ENCODE assay signal across 31 cellular contexts in genomic region chr6:135108692-135109091, GRCh38.
"Had no signal": no experiment of that assay in that cellular context is flagged by ENCODE, and none has a peak within 500 bp of the region (broad histone marks: within the 10 kb centered on the region; RNA-seq: fewer than 3 reads in every experiment).

No MANE protein-coding gene starts in this region.

- DNase-seq: activated CD4-positive, alpha-beta memory T cell treated with anti-CD3 and anti-CD28 coated beads for 36 hours; activated CD4-positive, alpha-beta T cell treated with anti-CD3 and anti-CD28 coated beads for 36 hours; activated CD4-positive, alpha-beta T cell treated with anti-CD3 and anti-CD28 coated beads, Interleukin-2, amount 10 ng/mL, durations not matched to agents 24 days and 14 days; activated CD4-positive, CD25-positive, alpha-beta regulatory T cell; activated CD4-positive, CD25-positive, alpha-beta regulatory T cell treated with anti-CD3 and anti-CD28 coated beads, Interleukin-2, amount 50 U/mL, for 72 hours; activated CD8-positive, alpha-beta memory T cell treated with anti-CD3 and anti-CD28 coated beads, Interleukin-2, amount 10 ng/mL, durations not matched to agents 7 days and 5 days; activated CD8-positive, alpha-beta memory T cell treated with anti-CD3 and anti-CD28 coated beads, Interleukin-2, amount 50 U/mL, for 4 hours; activated CD8-positive, alpha-beta T cell treated with anti-CD3 and anti-CD28 coated beads, Interleukin-2, amount 10 ng/mL, durations not matched to agents 7 days and 5 days; activated effector memory CD4-positive, alpha-beta T cell treated with anti-CD3 and anti-CD28 coated beads, Interleukin-2, amount 50 U/mL, for 16 hours; activated naive CD4-positive, alpha-beta T cell treated with anti-CD3 and anti-CD28 coated beads for 36 hours; activated naive CD8-positive, alpha-beta T cell treated with anti-CD3 and anti-CD28 coated beads for 36 hours; activated naive CD8-positive, alpha-beta T cell treated with anti-CD3 and anti-CD28 coated beads, Interleukin-2, amount 50 U/mL, for 24 hours; activated T-cell treated with anti-CD3 and anti-CD28 coated beads, Interleukin-2, amount 50 U/mL, for 1 hour; activated T-cell treated with anti-CD3 and anti-CD28 coated beads, Interleukin-2, amount 50 U/mL, for 48 hours; adrenal gland; amygdala; aorta; body of pancreas; caudate nucleus; cortex of kidney; dermis blood vessel endothelial cell; effector CD4-positive, alpha-beta T cell; effector memory CD8-positive, alpha-beta T cell; esophagus squamous epithelium; foreskin melanocyte; heart right ventricle; T-helper 2 cell had no signal

- FAIRE-seq: endothelial cell of umbilical vein had no signal

- H3K27me3 ChIP-seq: adrenal gland, body of pancreas, esophagus squamous epithelium, gastroesophageal sphincter, hepatocyte had no signal

- H3K4me2 ChIP-seq: hepatocyte had no signal

- H3K79me2 ChIP-seq: hepatocyte had no signal

- H3K4me1 ChIP-seq: adrenal gland, body of pancreas, esophagus squamous epithelium, gastroesophageal sphincter, heart right ventricle had no signal

- H3K4me3 ChIP-seq: adrenal gland, body of pancreas, esophagus squamous epithelium, gastroesophageal sphincter, heart right ventricle, hepatocyte had no signal

- H3K27ac ChIP-seq: adrenal gland, body of pancreas, epithelial cell of prostate, esophagus squamous epithelium, gastroesophageal sphincter, heart right ventricle, hepatocyte had no signal

- H2AFZ ChIP-seq: hepatocyte had no signal

- H3K36me3 ChIP-seq: adrenal gland, esophagus squamous epithelium, gastroesophageal sphincter, heart right ventricle had no signal

- ATAC-seq: activated CD4-positive, alpha-beta T cell treated with anti-CD3 and anti-CD28 coated beads for 36 hours; activated CD8-positive, alpha-beta memory T cell treated with anti-CD3 and anti-CD28 coated beads, Interleukin-2, amount 10 ng/mL, durations not matched to agents 7 days and 5 days; activated CD8-positive, alpha-beta T cell treated with anti-CD3 and anti-CD28 coated beads, Interleukin-2, amount 10 ng/mL, durations not matched to agents 7 days and 5 days; activated naive CD8-positive, alpha-beta T cell treated with anti-CD3 and anti-CD28 coated beads, Interleukin-2, amount 50 U/mL, for 24 hours; body of pancreas; effector memory CD8-positive, alpha-beta T cell; gastroesophageal sphincter; heart right ventricle had no signal

- H3K9me3 ChIP-seq: adrenal gland, body of pancreas, esophagus squamous epithelium, gastroesophageal sphincter, heart right ventricle had no signal
